In the genomic region with DNA sequence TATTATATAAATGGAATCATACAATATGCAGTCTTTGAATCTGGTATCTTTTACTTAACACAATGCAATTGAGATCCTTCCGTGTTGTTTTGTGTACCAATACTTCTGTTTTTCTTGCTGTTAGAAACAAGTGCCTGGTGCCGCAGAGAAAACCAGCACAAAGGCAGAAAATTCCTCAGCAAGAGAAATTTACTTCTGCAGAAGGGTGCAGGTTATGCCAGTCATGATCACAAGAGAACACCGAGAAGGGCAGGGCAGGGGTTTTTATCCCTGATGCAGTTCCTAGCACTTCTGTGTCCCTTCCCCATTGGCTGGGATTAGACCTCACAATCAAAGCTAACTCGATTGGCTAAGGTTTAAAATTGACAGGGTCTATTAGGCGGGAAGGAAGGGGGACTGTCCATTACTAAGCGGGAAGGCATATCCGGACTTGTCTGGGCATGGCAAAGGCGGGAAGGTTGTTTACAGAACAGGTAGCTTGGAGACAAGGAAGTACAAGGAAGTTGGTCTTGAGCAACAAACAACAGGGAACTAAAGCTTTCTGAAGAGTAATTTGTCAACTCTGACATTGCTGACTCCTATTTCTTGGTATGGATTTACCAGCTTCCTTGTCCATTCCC, we compare ENCODE assay signal across 1 cellular context.
TF ChIP-seq lines count a peak whose summit lies in the region.

No MANE protein-coding gene starts in this region.

TF ChIP-seq in GM23338, 12 proteins besides CTCF, POLR2A, EP300 and RAD21:
- no peak for TF ChIP-seq ZNF462 (CRISPR knock-in tag; IDR thresholded peaks at IDR 0.05)
- TF ChIP-seq ETS1 (IDR thresholded peaks at IDR 0.05), result no peak
- no peak for TF ChIP-seq ZNF114 (CRISPR knock-in tag; IDR thresholded peaks at IDR 0.05)
- TF ChIP-seq NANOG (IDR thresholded peaks at IDR 0.05; ENCODE audit: borderline replicate concordance), result no peak
- no peak for TF ChIP-seq JUNB (IDR thresholded peaks at IDR 0.05; ENCODE audit: unreplicated experiment)
